12 cellular contexts compared by ENCODE assay signal in the genomic region with DNA sequence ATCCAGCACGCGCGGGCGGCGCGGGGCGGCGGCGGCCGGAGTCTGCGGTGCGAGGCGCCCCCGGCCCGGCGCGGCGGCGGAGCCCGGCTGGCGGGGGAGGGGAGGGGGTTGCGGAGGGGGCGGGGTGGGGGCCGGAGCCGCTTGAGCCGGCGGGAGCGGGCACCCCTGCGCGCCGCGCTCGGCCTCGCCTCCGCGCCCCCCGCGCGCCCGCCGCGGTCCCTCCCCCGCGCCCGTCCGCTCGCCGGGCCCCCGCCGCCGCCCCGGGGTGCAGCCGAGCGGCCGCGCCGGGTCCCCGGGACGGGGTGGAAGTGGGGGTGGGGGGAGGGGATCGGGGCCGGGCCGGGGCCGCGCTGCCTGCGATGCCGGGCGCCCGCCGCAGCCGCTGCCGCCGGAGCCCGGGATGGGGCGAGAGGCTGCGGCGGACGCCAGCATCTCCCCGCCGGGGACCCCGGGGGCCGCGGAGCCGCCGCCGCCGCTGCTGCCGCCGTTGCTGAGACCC. TPM values are rescaled to one million over a fixed set of nuclear protein-coding genes. Genes with fewer than 3 reads are reported as not detected.
DNase-seq lines count a peak whose midpoint lies in the region; ATAC-seq and TF ChIP-seq lines count a peak whose summit lies in the region.
"Had no signal": no experiment of that assay in that cellular context is flagged by ENCODE, and none has a peak within 500 bp of the region (broad histone marks: within the 10 kb centered on the region; RNA-seq: fewer than 3 reads in every experiment).

No MANE protein-coding gene starts in this region.

- H3K27ac ChIP-seq in BLaER1 treated with 17β-estradiol and CSF1 and Interleukin-3, amounts not matched to agents 10 nM and 100 nM = peak overlapping the region; percentile 57 to 81 (median 71); a peak in 20 of 22 replicates
- H3K27ac ChIP-seq in endodermal cell (ENCODE audit: low read depth, low read length) (no peak overlapping the region), osteoblast (ENCODE audit: low read depth, low read length) (no peak overlapping the region)

- H3K36me3 Mint-ChIP-seq in endodermal cell (ENCODE audit: low read depth) (no peaks in the 10 kb centered on the region), chondrocyte (ENCODE audit: low read depth) (no peaks in the 10 kb centered on the region)

- CTCF ChIA-PET in HEK293T (lab: Yijun Ruan, JAX) = no interaction called here

- DNase-seq in HEK293T (ENCODE audit: extremely low spot score) = peak; percentile 63
- no peak for DNase-seq in endodermal cell
- DNase-seq in osteoblast (ENCODE audit: insufficient read length, low spot score, missing footprints) = peak; percentile 94
- DNase-seq in stimulated activated naive CD4-positive, alpha-beta T cell treated with Interleukin-2 at 50 U/mL for 16 hours (lab: John Stamatoyannopoulos, UW) = no peak
- no peak for DNase-seq in chondrocyte (ENCODE audit: low spot score)
- DNase-seq: amniotic stem cell, DMS153, NCI-H2029, small intestine had no signal

- H3K4me2 ChIP-seq in BLaER1 treated with 17β-estradiol and CSF1 and Interleukin-3, amounts not matched to agents 10 nM and 100 nM = peak overlapping the region; percentile 85 to 99 (median 93); a peak in 21 of 22 replicates
- H3K4me2 ChIP-seq in osteoblast (ENCODE audit: insufficient read depth, low read length) = no peak overlapping the region

- H3K4me3 ChIP-seq in BLaER1 treated with 17β-estradiol and CSF1 and Interleukin-3, amounts not matched to agents 10 nM and 100 nM = peak overlapping the region; percentile 61 to 78 (median 71)
- H3K4me3 ChIP-seq in endodermal cell (ENCODE audit: low read length) (no peak overlapping the region), osteoblast (ENCODE audit: insufficient read depth, low read length) (no peak overlapping the region)

- WGBS in endodermal cell (ENCODE audit: insufficient coverage in 1 of 2, insufficient read length in 1 of 2), 2 experiments = 0% methylated on average over 41 of the region's 88 CpGs; no CpG with 5 or more reads in 1 of the 2 experiments

- no peak for ATAC-seq in HG03045 (IDR thresholded peaks at IDR 0.05; ENCODE audit: unreplicated experiment)
- ATAC-seq in HG03354 (IDR thresholded peaks at IDR 0.05; ENCODE audit: poor library complexity, severe bottlenecking, unreplicated experiment) = no peak

- no peak overlapping the region for H3K27ac Mint-ChIP-seq in endodermal cell
- no peak overlapping the region for H3K27ac Mint-ChIP-seq in chondrocyte (ENCODE audit: unreplicated experiment)

- POLR2A ChIA-PET in HEK293T (lab: Yijun Ruan, JAX) = interaction anchor here (0.6 to 2.1 kb wide), 3 partner anchors 11 to 533 kb away, joined by 3 to 6 read pairs (median 3); no protein-coding TSS in a partner anchor

- H3K4me1 ChIP-seq in BLaER1 treated with 17β-estradiol and CSF1 and Interleukin-3, amounts not matched to agents 10 nM and 100 nM = peaks cover 15 to 45% (median 27%) of the 10 kb centered on the region in 10 experiments
- H3K4me1 ChIP-seq in endodermal cell (ENCODE audit: control insufficient read depth, insufficient read depth, low read length) (peaks cover 11% of the 10 kb centered on the region), osteoblast (ENCODE audit: insufficient read depth, low read length) (no peaks in the 10 kb centered on the region)

- no peaks in the 10 kb centered on the region for H3K9me3 Mint-ChIP-seq in endodermal cell
- H3K9me3 Mint-ChIP-seq in chondrocyte (ENCODE audit: low read depth) = no peaks in the 10 kb centered on the region

- H4K20me1 ChIP-seq in BLaER1 treated with 17β-estradiol and CSF1 and Interleukin-3, amounts not matched to agents 10 nM and 100 nM = no peaks in the 10 kb centered on the region
- no peaks in the 10 kb centered on the region for H4K20me1 ChIP-seq in osteoblast (ENCODE audit: insufficient read depth, low read length)

- peak overlapping the region; percentile 74 to 86 (median 81) for H3K9ac ChIP-seq in BLaER1 treated with 17β-estradiol and CSF1 and Interleukin-3, amounts not matched to agents 10 nM and 100 nM
- no peak overlapping the region for H3K9ac ChIP-seq in endodermal cell (ENCODE audit: extremely low read depth, low read length, poor library complexity, severe bottlenecking)

- H3K4me1 Mint-ChIP-seq in endodermal cell (peaks cover 14% of the 10 kb centered on the region), chondrocyte (ENCODE audit: low read depth) (peaks cover 28% of the 10 kb centered on the region)

- H3K4me3 Mint-ChIP-seq in endodermal cell = peak overlapping the region; percentile 66
- no peak overlapping the region for H3K4me3 Mint-ChIP-seq in chondrocyte (ENCODE audit: unreplicated experiment)

- no peak overlapping the region for H2AFZ ChIP-seq in osteoblast (ENCODE audit: low read length)

- H3K79me2 ChIP-seq in osteoblast (ENCODE audit: insufficient read depth, low read length) = no peaks in the 10 kb centered on the region

- no peaks in the 10 kb centered on the region for H3K9me3 ChIP-seq in BLaER1 treated with 17β-estradiol and CSF1 and Interleukin-3, amounts not matched to agents 10 nM and 100 nM (replicated peaks in 1 of 11)
- no peaks in the 10 kb centered on the region for H3K9me3 ChIP-seq in endodermal cell (ENCODE audit: control insufficient read depth, low read length)
- no peaks in the 10 kb centered on the region for H3K9me3 ChIP-seq in osteoblast (ENCODE audit: low read depth, low read length)

- H3K27me3 ChIP-seq in BLaER1 treated with 17β-estradiol and CSF1 and Interleukin-3, amounts not matched to agents 10 nM and 100 nM = peaks cover 0 to 18% (median 11%) of the 10 kb centered on the region in 11 experiments; a peak in 12 of 22 replicates
- H3K27me3 ChIP-seq in endodermal cell (ENCODE audit: control insufficient read depth, insufficient read depth, low read length, poor library complexity, severe bottlenecking) (peaks cover 20% of the 10 kb centered on the region), osteoblast (ENCODE audit: insufficient read depth, low read length) (peaks cover 45% of the 10 kb centered on the region)

- TF ChIP-seq CTCF in endodermal cell (conservative IDR thresholded peaks at IDR 0.05) (no peak), osteoblast (IDR thresholded peaks at IDR 0.05; ENCODE audit: extremely low read depth, low read depth, low read length) (no peak), chondrocyte (IDR thresholded peaks at IDR 0.05) (no peak)

- H3K36me3 ChIP-seq in BLaER1 treated with 17β-estradiol and CSF1 and Interleukin-3, amounts not matched to agents 10 nM and 100 nM = no peaks in the 10 kb centered on the region
- H3K36me3 ChIP-seq in endodermal cell (ENCODE audit: control insufficient read depth, insufficient read depth, low read length) (no peaks in the 10 kb centered on the region), osteoblast (ENCODE audit: insufficient read depth, low read length) (no peaks in the 10 kb centered on the region)

- H3K27me3 Mint-ChIP-seq in endodermal cell (ENCODE audit: insufficient read depth) (peaks cover 46% of the 10 kb centered on the region), chondrocyte (ENCODE audit: low read depth) (no peaks in the 10 kb centered on the region)

TF ChIP-seq in HEK293T, 16 proteins besides CTCF, POLR2A, EP300 and RAD21:
- TF ChIP-seq FOXM1 (IDR thresholded peaks at IDR 0.05; ENCODE audit: borderline replicate concordance) = no peak
- no peak for TF ChIP-seq ARNT (IDR thresholded peaks at IDR 0.05)
- TF ChIP-seq FOXK2 (IDR thresholded peaks at IDR 0.05) = no peak
- no peak for TF ChIP-seq SUZ12 (IDR thresholded peaks at IDR 0.05)
- no peak for TF ChIP-seq NFRKB (IDR thresholded peaks at IDR 0.05)

RNA-seq across cellular contexts. Expression of gene MGAT3, which starts 0.3 kb away (rescaled TPM):
- total RNA-seq in endodermal cell (10 to 100 TPM in 1 of 2 donors, 1 to 10 TPM in 1; 9.0 to 16.7 TPM), osteoblast (under 0.01 TPM in 1 of 2 replicates, not detected in the other), chondrocyte (3.6 to 6.4 TPM (median 6.1 TPM) in 3 replicates)
- polyA plus RNA-seq in endodermal cell (2013, experiment 1 of 2) = 14.9 TPM
- polyA plus RNA-seq in endodermal cell (2013, experiment 2 of 2) = 12.0 TPM

RNA-seq across cellular contexts. Expression of gene MIEF1, which starts 45.0 kb away (rescaled TPM):
- total RNA-seq in endodermal cell (10 to 100 TPM; 36.0 to 43.3 TPM), osteoblast (21.8 and 23.5 TPM in 2 replicates), chondrocyte (22.7 to 24.0 TPM (median 23.0 TPM) in 3 replicates)
- polyA plus RNA-seq in endodermal cell (2013, experiment 1 of 2) = 28.1 TPM
- 26.6 TPM for polyA plus RNA-seq in endodermal cell (2013, experiment 2 of 2)

RNA-seq across cellular contexts. Expression of gene TAB1, which starts 57.5 kb away (rescaled TPM):
- total RNA-seq in endodermal cell (10 to 100 TPM; 27.1 to 35.2 TPM), osteoblast (12.7 TPM in 2 replicates), chondrocyte (17.1 to 24.5 TPM (median 21.3 TPM) in 3 replicates)
- 24.4 TPM for polyA plus RNA-seq in endodermal cell (2013, experiment 1 of 2)
- 22.6 TPM for polyA plus RNA-seq in endodermal cell (2013, experiment 2 of 2)

Comparison
In these comparisons a context has a peak if more than half of its experiments do, and no peak if none do; other contexts are left out.
1. H3K27ac ChIP-seq: peak in BLaER1 treated with 17β-estradiol and CSF1 and Interleukin-3, amounts not matched to agents 10 nM and 100 nM (11 of 11); none in endodermal cell (single experiment) and osteoblast (single experiment).
2. H3K4me3 ChIP-seq: peak in BLaER1 treated with 17β-estradiol and CSF1 and Interleukin-3, amounts not matched to agents 10 nM and 100 nM (10 of 10); none in endodermal cell (single experiment) and osteoblast (single experiment).
3. DNase-seq: peak in HEK293T (single experiment) and osteoblast (single experiment); none in endodermal cell (single experiment), stimulated activated naive CD4-positive, alpha-beta T cell treated with Interleukin-2 at 50 U/mL for 16 hours (single experiment) and chondrocyte (single experiment).